In genomic region chr10:85043207-85043606, GRCh38 we compare ENCODE assay signal across 31 cellular contexts.
DNase-seq lines count a peak whose midpoint lies in the region; ATAC-seq and TF ChIP-seq lines count a peak whose summit lies in the region.
"Had no signal": no experiment of that assay in that cellular context is flagged by ENCODE, and none has a peak within 500 bp of the region (broad histone marks: within the 10 kb centered on the region; RNA-seq: fewer than 3 reads in every experiment).

No MANE protein-coding gene starts in this region.

- H3K27me3 Mint-ChIP-seq in nephron progenitor cell (ENCODE audit: low read depth, poor library complexity): no peaks in the 10 kb centered on the region
- H3K27me3 Mint-ChIP-seq: activated CD4-positive, alpha-beta memory T cell treated with anti-CD3 and anti-CD28 coated beads for 36 hours; CD4-positive, CD25-positive, alpha-beta regulatory T cell; effector memory CD8-positive, alpha-beta T cell had no signal

- no peak for ATAC-seq in GM21737 (IDR thresholded peaks at IDR 0.05; ENCODE audit: unreplicated experiment)
- ATAC-seq: effector memory CD8-positive, alpha-beta T cell; left ventricle myocardium superior; SK-N-SH treated with all-trans-retinoic acid at 6 μM for 48 hours had no signal

- peaks cover 38% of the 10 kb centered on the region for H3K9me3 Mint-ChIP-seq in nephron progenitor cell

- H3K4me1 Mint-ChIP-seq in nephron progenitor cell: peaks cover 14% of the 10 kb centered on the region
- H3K4me1 Mint-ChIP-seq: CD4-positive, CD25-positive, alpha-beta regulatory T cell had no signal

- no peak for TF ChIP-seq CTCF in nephron progenitor cell (IDR thresholded peaks at IDR 0.05)

- H3K36me3 Mint-ChIP-seq in nephron progenitor cell (ENCODE audit: low read depth): peaks cover 11% of the 10 kb centered on the region
- H3K36me3 Mint-ChIP-seq: activated CD4-positive, alpha-beta memory T cell treated with anti-CD3 and anti-CD28 coated beads for 36 hours; CD4-positive, CD25-positive, alpha-beta regulatory T cell had no signal

- no peak overlapping the region for H3K4me3 Mint-ChIP-seq in nephron progenitor cell
- H3K4me3 Mint-ChIP-seq: activated CD4-positive, alpha-beta memory T cell treated with anti-CD3 and anti-CD28 coated beads for 36 hours; activated T-helper 1 cell treated with anti-CD3 and anti-CD28 coated beads, Interleukin-12 subunit alpha, Interleukin-12 subunit beta, Interleukin-2, Interleukin-4 antibody, amounts not matched to agents 30 ng/mL and 10 ng/mL and 1 ng/mL, durations not matched to agents 14 hours and 24 hours and 36 hours; CD4-positive, CD25-positive, alpha-beta regulatory T cell; effector memory CD8-positive, alpha-beta T cell had no signal

- DNase-seq in NCI-H2171 treated with DMSO at 0.1 percent for 48 hours (lab: John Stamatoyannopoulos, UW) (peak; percentile 31), NCI-H2171 (lab: John Stamatoyannopoulos, UW) (no peak), HT1080 (ENCODE audit: low read depth) (peak; percentile 2), NCI-H345 treated with DMSO at 0.1 percent for 48 hours (lab: John Stamatoyannopoulos, UW; ENCODE audit: unreplicated experiment) (peak; percentile 61), nephron progenitor cell (peak; percentile 6), NCI-H2029 treated with DMSO at 0.1 percent for 48 hours (lab: John Stamatoyannopoulos, UW) (no peak)
- DNase-seq in activated T-cell treated with anti-CD3 and anti-CD28 coated beads, Interleukin-2, amount 50 U/mL, for 48 hours: no peak
- DNase-seq: activated CD4-positive, alpha-beta memory T cell treated with anti-CD3 and anti-CD28 coated beads for 36 hours; activated CD4-positive, alpha-beta T cell treated with anti-CD3 and anti-CD28 coated beads for 1 hour; activated naive CD4-positive, alpha-beta T cell treated with Interleukin-2 at 50 U/mL for 16 hours; AML-193; caudate nucleus; CD4-positive, CD25-positive, alpha-beta regulatory T cell; cortex of kidney; effector memory CD8-positive, alpha-beta T cell; erythroblast; glutamatergic neuron; HCEC 1CT; Karpas-422; left ventricle myocardium superior; NCI-H1436 treated with DMSO at 0.1 percent for 48 hours; NCI-H446 treated with DMSO at 0.1 percent for 48 hours; NK-92 treated with Interleukin-12 subunit alpha and Interleukin-12 subunit beta, amount 100 ng/mL, for 24 hours; posterior cingulate gyrus; small intestine; stimulated activated CD4-positive, alpha-beta T cell treated with anti-CD3 and anti-CD28 coated beads, Interleukin-1b, Interleukin-23, amount 100 ng/mL, for 48 hours; stimulated activated naive CD4-positive, alpha-beta T cell treated with Interleukin-2 at 50 U/mL for 16 hours; T-helper 2 cell had no signal

- no peak overlapping the region for H3K27ac Mint-ChIP-seq in nephron progenitor cell
- H3K27ac Mint-ChIP-seq: activated CD4-positive, alpha-beta memory T cell treated with anti-CD3 and anti-CD28 coated beads for 36 hours; activated T-helper 1 cell treated with anti-CD3 and anti-CD28 coated beads, Interleukin-12 subunit alpha, Interleukin-12 subunit beta, Interleukin-2, Interleukin-4 antibody, amounts not matched to agents 30 ng/mL and 10 ng/mL and 1 ng/mL, durations not matched to agents 14 hours and 24 hours and 36 hours; CD4-positive, CD25-positive, alpha-beta regulatory T cell; effector memory CD8-positive, alpha-beta T cell had no signal

Comparison
In these comparisons a context has a peak if more than half of its experiments do, and no peak if none do; other contexts are left out.
1. DNase-seq: peak in NCI-H2171 treated with DMSO at 0.1 percent for 48 hours (single experiment), HT1080 (single experiment), NCI-H345 treated with DMSO at 0.1 percent for 48 hours (single experiment) and nephron progenitor cell (single experiment); none in NCI-H2171 (single experiment), activated T-cell treated with anti-CD3 and anti-CD28 coated beads, Interleukin-2, amount 50 U/mL, for 48 hours (0 of 2) and NCI-H2029 treated with DMSO at 0.1 percent for 48 hours (single experiment).